Comparison of ENCODE assay signal across 19 cellular contexts in genomic region chrX:132114607-132115006, GRCh38. TPM values are rescaled to one million over a fixed set of nuclear protein-coding genes. Genes with fewer than 3 reads are reported as not detected.
DNase-seq lines count a peak whose midpoint lies in the region; ATAC-seq and TF ChIP-seq lines count a peak whose summit lies in the region.
"Had no signal": no experiment of that assay in that cellular context is flagged by ENCODE, and none has a peak within 500 bp of the region (broad histone marks: within the 10 kb centered on the region; RNA-seq: fewer than 3 reads in every experiment).

No MANE protein-coding gene starts in this region.

- H3K4me3 ChIP-seq in MM.1S (ENCODE audit: low read length) = no peak overlapping the region
- H3K4me3 ChIP-seq: BLaER1 treated with 17β-estradiol and CSF1 and Interleukin-3, amounts not matched to agents 10 nM and 100 nM had no signal

- no peak overlapping the region for H3K27ac ChIP-seq in MM.1S (ENCODE audit: low read length)
- H3K27ac ChIP-seq: 22Rv1; BLaER1 treated with 17β-estradiol and CSF1 and Interleukin-3, amounts not matched to agents 10 nM and 100 nM had no signal

- no peaks in the 10 kb centered on the region for H3K27me3 ChIP-seq in MM.1S (replicated peaks; ENCODE audit: insufficient read depth, low read length)

- H3K4me1 ChIP-seq in MM.1S (ENCODE audit: low read length) = no peaks in the 10 kb centered on the region
- H3K4me1 ChIP-seq: BLaER1 treated with 17β-estradiol and CSF1 and Interleukin-3, amounts not matched to agents 10 nM and 100 nM had no signal

- peak; percentile 7 for DNase-seq in DMS 273 (lab: John Stamatoyannopoulos, UW; ENCODE audit: unreplicated experiment)
- no peak for DNase-seq in DMS 273 treated with DMSO at 0.1 percent for 48 hours (lab: John Stamatoyannopoulos, UW)
- DNase-seq in MM.1S = peak; percentile 17
- DNase-seq in NCI-H2107 treated with DMSO at 0.1 percent for 48 hours (lab: John Stamatoyannopoulos, UW; ENCODE audit: unreplicated experiment) = peak; percentile 35
- DNase-seq in RPMI8226 = peak; percentile 51
- no peak for DNase-seq in T-helper 2 cell treated with Interferon-gamma antibody and Interleukin-4, amounts not matched to agents 5 μg/mL and 100 μg/mL, for 36 hours (ENCODE audit: low spot score)
- DNase-seq in HFFc6 = no peak
- DNase-seq: DND-41, GDM1, HCEC 1CT, KG1, NCI-H1092, NCI-H774, SIG-M5 had no signal

- H3K79me2 ChIP-seq in MM.1S (ENCODE audit: low read length) = no peaks in the 10 kb centered on the region

- H3K9me2 ChIP-seq in MM.1S (replicated peaks; ENCODE audit: insufficient read depth, low read length) = no peaks in the 10 kb centered on the region

- no peaks in the 10 kb centered on the region for H3K9me3 ChIP-seq in MM.1S (replicated peaks; ENCODE audit: insufficient read depth, low read length)
- H3K9me3 ChIP-seq: BLaER1 treated with 17β-estradiol and CSF1 and Interleukin-3, amounts not matched to agents 10 nM and 100 nM had no signal

- no peaks in the 10 kb centered on the region for H3K36me3 ChIP-seq in MM.1S (replicated peaks; ENCODE audit: insufficient read depth, low read length)
- H3K36me3 ChIP-seq: BLaER1 treated with 17β-estradiol and CSF1 and Interleukin-3, amounts not matched to agents 10 nM and 100 nM had no signal

- no peak for ATAC-seq in HG02884 (IDR thresholded peaks at IDR 0.05; ENCODE audit: unreplicated experiment)
- ATAC-seq: Panc1 had no signal

- H4K20me1 ChIP-seq in MM.1S (ENCODE audit: insufficient read depth, low read length) = no peaks in the 10 kb centered on the region

- H3K4me1 Mint-ChIP-seq in T-helper 2 cell treated with Interferon-gamma antibody and Interleukin-4, amounts not matched to agents 5 μg/mL and 100 μg/mL, for 36 hours (ENCODE audit: low read depth) = no peaks in the 10 kb centered on the region
- no peaks in the 10 kb centered on the region for H3K4me1 Mint-ChIP-seq in HFFc6 (ENCODE audit: low read depth)

- H3K9me3 Mint-ChIP-seq in T-helper 2 cell treated with Interferon-gamma antibody and Interleukin-4, amounts not matched to agents 5 μg/mL and 100 μg/mL, for 36 hours = no peaks in the 10 kb centered on the region
- H3K9me3 Mint-ChIP-seq in HFFc6 = no peaks in the 10 kb centered on the region

- no peaks in the 10 kb centered on the region for H3F3A ChIP-seq in MM.1S (ENCODE audit: insufficient read depth, low read length)

- H3K4me2 ChIP-seq in MM.1S (ENCODE audit: low read depth, low read length) = no peak overlapping the region
- H3K4me2 ChIP-seq: BLaER1 treated with 17β-estradiol and CSF1 and Interleukin-3, amounts not matched to agents 10 nM and 100 nM had no signal

- TF ChIP-seq CTCF in MM.1S (IDR thresholded peaks at IDR 0.05; ENCODE audit: low read length) (no peak), HFFc6 (IDR thresholded peaks at IDR 0.05) (no peak)

- H3K9ac ChIP-seq in MM.1S (ENCODE audit: low read length) = no peak overlapping the region
- H3K9ac ChIP-seq: BLaER1 treated with 17β-estradiol and CSF1 and Interleukin-3, amounts not matched to agents 10 nM and 100 nM had no signal

- no peak overlapping the region for H3K4me3 Mint-ChIP-seq in T-helper 2 cell treated with Interferon-gamma antibody and Interleukin-4, amounts not matched to agents 5 μg/mL and 100 μg/mL, for 36 hours
- no peak overlapping the region for H3K4me3 Mint-ChIP-seq in HFFc6

- no peak overlapping the region for H2AFZ ChIP-seq in MM.1S (ENCODE audit: low read length)

- H3K27me3 Mint-ChIP-seq in T-helper 2 cell treated with Interferon-gamma antibody and Interleukin-4, amounts not matched to agents 5 μg/mL and 100 μg/mL, for 36 hours (ENCODE audit: low read depth) = no peaks in the 10 kb centered on the region
- peaks cover 3% of the 10 kb centered on the region for H3K27me3 Mint-ChIP-seq in HFFc6 (ENCODE audit: insufficient read depth)

- H3K27ac Mint-ChIP-seq in T-helper 2 cell treated with Interferon-gamma antibody and Interleukin-4, amounts not matched to agents 5 μg/mL and 100 μg/mL, for 36 hours = no peak overlapping the region
- H3K27ac Mint-ChIP-seq in HFFc6 = no peak overlapping the region

- H3K36me3 Mint-ChIP-seq in T-helper 2 cell treated with Interferon-gamma antibody and Interleukin-4, amounts not matched to agents 5 μg/mL and 100 μg/mL, for 36 hours (ENCODE audit: low read depth) = no peaks in the 10 kb centered on the region
- no peaks in the 10 kb centered on the region for H3K36me3 Mint-ChIP-seq in HFFc6 (ENCODE audit: low read depth)

RNA-seq across cellular contexts. Expression of gene FRMD7, which starts 13.2 kb away (rescaled TPM):
- not detected for total RNA-seq in HFFc6 (2021; fragmentation: NEBNext Ultra II Directional; extraction: Animal tissue kit (Norgen Biotek cat#: 25700))
- total RNA-seq: T-helper 2 cell treated with Interferon-gamma antibody and Interleukin-4, amounts not matched to agents 100 ng/mL and 5 ng/mL, for 36 hours had no signal

Comparison
In these comparisons a context has a peak if more than half of its experiments do, and no peak if none do; other contexts are left out.
1. DNase-seq: peak in DMS 273 (single experiment), MM.1S (single experiment), NCI-H2107 treated with DMSO at 0.1 percent for 48 hours (single experiment) and RPMI8226 (single experiment); none in DMS 273 treated with DMSO at 0.1 percent for 48 hours (single experiment), T-helper 2 cell treated with Interferon-gamma antibody and Interleukin-4, amounts not matched to agents 5 μg/mL and 100 μg/mL, for 36 hours (single experiment) and HFFc6 (single experiment).